ENCODE assay signal across 8 cellular contexts in genomic region chr3:59480486-59480995, GRCh38.
DNase-seq lines count a peak whose midpoint lies in the region; ATAC-seq, FAIRE-seq and TF ChIP-seq lines count a peak whose summit lies in the region.

No MANE protein-coding gene starts in this region.

- dilution Hi-C loops in keratinocyte (cut with MboI; ENCODE audit: extremely low pct_ligation_motif_present, low sequenced_read_pairs) = no loop called here

- intact Hi-C loops in PC-9 (cut with micrococcal nuclease; ENCODE audit: unreplicated experiment) = loop anchor here (5.0 kb wide), 1 partner anchor 337 kb away; no protein-coding TSS in a partner anchor
- intact Hi-C loops in A673 (cut with micrococcal nuclease; ENCODE audit: unreplicated experiment) = no loop called here

- CTCF ChIA-PET in PC-9 (lab: Charles Lee) (no interaction called here), A673 (lab: Charles Lee) (no interaction called here)

- peak; percentile 97 for FAIRE-seq in keratinocyte (lab: Jason Lieb, UNC)

- H3K9me3 ChIP-seq in PC-9 (ENCODE audit: insufficient read depth, low read depth) = no peaks in the 10 kb centered on the region
- H3K9me3 ChIP-seq in keratinocyte (ENCODE audit: control insufficient read depth, low read depth, low read length) = no peaks in the 10 kb centered on the region
- H3K9me3 ChIP-seq in A673 (ENCODE audit: low read depth, low read length, poor library complexity, severe bottlenecking) = no peaks in the 10 kb centered on the region

- TF ChIP-seq CTCF in PC-9 (conservative IDR thresholded peaks at IDR 0.05) (no peak), keratinocyte (optimal IDR thresholded peaks at IDR 0.05 in 1 of 3, IDR thresholded peaks at IDR 0.05 in 1 of 3, conservative IDR thresholded peaks at IDR 0.05 in 1 of 3; ENCODE audit: extremely low read depth in 1 of 3, insufficient read depth in 2 of 3, low read length in 3 of 3) (no peak), A673 (conservative IDR thresholded peaks at IDR 0.05; ENCODE audit: low read depth, low read length) (no peak)

- POLR2A ChIA-PET in PC-9 (lab: Charles Lee; ENCODE audit: unreplicated experiment) = no interaction called here
- POLR2A ChIA-PET in A673 (lab: Charles Lee; ENCODE audit: low non-redundant PET) = no interaction called here

- no peaks in the 10 kb centered on the region for H3K36me3 ChIP-seq in PC-9 (ENCODE audit: low read depth)
- H3K36me3 ChIP-seq in keratinocyte (ENCODE audit: control insufficient read depth in 2 of 2, extremely low read depth in 1 of 2, insufficient read depth in 2 of 2, low read length in 2 of 2) = no peaks in the 10 kb centered on the region
- H3K36me3 ChIP-seq in A673 (ENCODE audit: insufficient read depth, low read length, poor library complexity, severe bottlenecking) = no peaks in the 10 kb centered on the region

- H3K9me2 ChIP-seq in PC-9 (ENCODE audit: insufficient read depth) = no peaks in the 10 kb centered on the region

- no peak overlapping the region for H2AFZ ChIP-seq in PC-9
- H2AFZ ChIP-seq in keratinocyte (ENCODE audit: control insufficient read depth, low read length) = peak overlapping the region; percentile 71

- H3K27ac ChIP-seq in PC-9 (no peak overlapping the region), keratinocyte (ENCODE audit: control insufficient read depth, insufficient read depth, low read length) (peak overlapping the region; percentile 48), A673 (ENCODE audit: low read depth, low read length, poor library complexity, severe bottlenecking) (no peak overlapping the region)

- H3K79me2 ChIP-seq in PC-9 (ENCODE audit: low read depth) (no peaks in the 10 kb centered on the region), keratinocyte (ENCODE audit: control insufficient read depth, insufficient read depth, low read length) (no peaks in the 10 kb centered on the region)

- H3K4me3 ChIP-seq in GM08714 (ENCODE audit: low read length) (peak overlapping the region; percentile 18; the same call in 1 of the 2 replicates), PC-9 (no peak overlapping the region), keratinocyte (ENCODE audit: control insufficient read depth in 2 of 3, extremely low read depth in 1 of 3, insufficient read depth in 2 of 3, low read depth in 1 of 3, low read length in 3 of 3) (peak overlapping the region in 2 of 3 experiments; percentile 36 to 47), A673 (ENCODE audit: low read depth, low read length, poor library complexity, severe bottlenecking) (no peak overlapping the region)

- BruUV-seq in PC-9 (replicated peaks; lab: Mats Ljungman, UMichigan) = no TSS peak
- no TSS peak for BruUV-seq in A673 (replicated peaks; lab: Mats Ljungman, UMichigan)

- peak in 1 of 2 experiments; percentile 14 for DNase-seq in PC-9
- peak; percentile 17 for DNase-seq in keratinocyte (ENCODE audit: low read depth, low spot score)
- no peak for DNase-seq in NCI-H526 (lab: John Stamatoyannopoulos, UW)
- no peak for DNase-seq in SW 1271 (lab: John Stamatoyannopoulos, UW)
- DNase-seq in A673 (ENCODE audit: low spot score) = no peak

- peaks cover 4% of the 10 kb centered on the region; the same call in 1 of the 2 replicates for H3F3A ChIP-seq in PC-9 (ENCODE audit: insufficient read depth, low read depth)

- H4K20me1 ChIP-seq in PC-9 (ENCODE audit: insufficient read depth) (no peaks in the 10 kb centered on the region), keratinocyte (ENCODE audit: control insufficient read depth, extremely low read depth, insufficient read depth, low read length) (no peaks in the 10 kb centered on the region)

- peaks cover 20% of the 10 kb centered on the region for H3K4me1 ChIP-seq in PC-9 (replicated peaks; ENCODE audit: insufficient read depth)
- H3K4me1 ChIP-seq in keratinocyte (ENCODE audit: control insufficient read depth, extremely low read depth, insufficient read depth, low read length) = peaks cover 31% of the 10 kb centered on the region
- H3K4me1 ChIP-seq in A673 (ENCODE audit: insufficient read depth, low read length, poor library complexity, severe bottlenecking) = no peaks in the 10 kb centered on the region

- H3K4me2 ChIP-seq in PC-9 (0 out of 2 replicates have a peak overlapping the region, but pooled peaks have one; percentile 39), keratinocyte (ENCODE audit: control insufficient read depth, extremely low read depth, insufficient read depth, low read depth, low read length) (peak overlapping the region; percentile 84)

- H3K9ac ChIP-seq in keratinocyte (ENCODE audit: control insufficient read depth, extremely low read depth, insufficient read depth, low read length) = no peak overlapping the region

- no peaks in the 10 kb centered on the region for H3K9me1 ChIP-seq in keratinocyte (ENCODE audit: control insufficient read depth, extremely low read depth, insufficient read depth, low read length)

- peak; percentile 84 for ATAC-seq in GM21786 (IDR thresholded peaks at IDR 0.05; ENCODE audit: unreplicated experiment)
- no peak for ATAC-seq in HG03108 (IDR thresholded peaks at IDR 0.05; ENCODE audit: unreplicated experiment)

- no peaks in the 10 kb centered on the region for H3K27me3 ChIP-seq in PC-9 (ENCODE audit: insufficient read depth, low read depth)
- H3K27me3 ChIP-seq in keratinocyte (ENCODE audit: control insufficient read depth, extremely low read depth, insufficient read depth, low read length) = no peaks in the 10 kb centered on the region
- no peaks in the 10 kb centered on the region for H3K27me3 ChIP-seq in A673 (replicated peaks; ENCODE audit: insufficient read depth, low read depth, low read length, poor library complexity)

Comparison
In these comparisons a context has a peak if more than half of its experiments do, and no peak if none do; other contexts are left out.
1. H3K4me3 ChIP-seq: peak in GM08714 (single experiment) and keratinocyte (2 of 3); none in PC-9 (single experiment) and A673 (single experiment).